In the genomic region with DNA sequence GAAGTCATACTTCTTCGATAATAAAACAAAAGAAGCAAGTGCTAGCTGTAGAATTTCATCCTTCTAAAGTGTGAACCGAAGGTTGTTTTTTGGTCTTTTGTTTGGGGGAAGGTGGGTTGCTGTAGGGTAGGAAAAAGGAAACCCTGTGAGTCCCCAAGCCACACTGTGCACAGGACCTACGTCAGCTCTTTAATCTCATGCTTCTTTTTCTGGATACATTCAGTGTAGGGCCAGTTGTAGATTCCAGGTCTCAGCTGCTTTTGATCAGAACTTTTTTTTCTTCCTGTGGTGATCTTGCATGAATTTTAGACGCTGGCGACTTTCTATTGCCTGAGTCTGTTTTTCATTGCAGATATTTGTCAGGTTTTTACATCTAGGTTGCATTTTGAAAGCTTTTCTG, we compare ENCODE assay signal across 26 cellular contexts.
"Had no signal": no experiment of that assay in that cellular context is flagged by ENCODE, and none has a peak within 500 bp of the region (broad histone marks: within the 10 kb centered on the region; RNA-seq: fewer than 3 reads in every experiment).

No MANE protein-coding gene starts in this region.

- H3K9me3 Mint-ChIP-seq: activated CD4-positive, alpha-beta memory T cell treated with anti-CD3 and anti-CD28 coated beads for 36 hours; naive thymus-derived CD8-positive, alpha-beta T cell; T-helper 1 cell treated with Interleukin-12 subunit alpha and Interleukin-12 subunit beta and Interleukin-4 antibody, amounts not matched to agents 30 μg/mL and 1 μg/mL, for 36 hours had no signal

- DNase-seq: activated CD4-positive, alpha-beta memory T cell treated with anti-CD3 and anti-CD28 coated beads for 36 hours; activated CD4-positive, alpha-beta T cell treated with anti-CD3 and anti-CD28 coated beads for 48 hours; activated CD8-positive, alpha-beta memory T cell treated with anti-CD3 and anti-CD28 coated beads, Interleukin-2, amount 50 U/mL, for 4 hours; activated gamma-delta T cell; activated naive CD4-positive, alpha-beta T cell treated with anti-CD3 and anti-CD28 coated beads, Interleukin-2, amount 50 U/mL, for 16 hours; activated T-cell treated with anti-CD3 and anti-CD28 coated beads, Interleukin-2, amount 50 U/mL, for 1 hour; adrenal gland; aorta; body of pancreas; dorsolateral prefrontal cortex; effector memory CD4-positive, alpha-beta T cell; erythroblast; foreskin keratinocyte; heart right ventricle; kidney glomerular epithelial cell; naive thymus-derived CD8-positive, alpha-beta T cell; posterior cingulate gyrus; right lobe of liver; stimulated activated CD4-positive, alpha-beta T cell treated with anti-CD3 and anti-CD28 coated beads, Interleukin-2, amount 100 ng/mL, for 48 hours; stimulated activated naive CD4-positive, alpha-beta T cell treated with Interleukin-2 at 50 U/mL for 16 hours; SW 1271; T-helper 9 cell; WERI-Rb-1 had no signal

- ATAC-seq: activated CD4-positive, CD25-positive, alpha-beta regulatory T cell treated with anti-CD3 and anti-CD28 coated beads, Interleukin-2, amount 50 U/mL, for 24 hours; body of pancreas; foreskin keratinocyte; left lobe of liver; right lobe of liver had no signal

- H3K4me3 Mint-ChIP-seq: activated CD4-positive, alpha-beta memory T cell treated with anti-CD3 and anti-CD28 coated beads for 36 hours; T-helper 1 cell treated with Interleukin-12 subunit alpha and Interleukin-12 subunit beta and Interleukin-4 antibody, amounts not matched to agents 30 μg/mL and 1 μg/mL, for 36 hours had no signal

- H3K36me3 Mint-ChIP-seq: activated CD4-positive, alpha-beta memory T cell treated with anti-CD3 and anti-CD28 coated beads for 36 hours had no signal

- H3K27ac Mint-ChIP-seq: activated CD4-positive, alpha-beta memory T cell treated with anti-CD3 and anti-CD28 coated beads for 36 hours; naive thymus-derived CD8-positive, alpha-beta T cell; T-helper 1 cell treated with Interleukin-12 subunit alpha and Interleukin-12 subunit beta and Interleukin-4 antibody, amounts not matched to agents 30 μg/mL and 1 μg/mL, for 36 hours had no signal
